ENCODE assay signal across 1 cellular context in genomic region chr17:74990581-74991105, GRCh38.
TF ChIP-seq lines count a peak whose summit lies in the region.

No MANE protein-coding gene starts in this region.

TF ChIP-seq in WTC11, 78 proteins besides CTCF, POLR2A, EP300 and RAD21:
- TF ChIP-seq ZNF671 (CRISPR knock-in tag; IDR thresholded peaks at IDR 0.05) (no peak), JAZF1 (CRISPR knock-in tag; IDR thresholded peaks at IDR 0.05) (no peak), USF1 (CRISPR knock-in tag; IDR thresholded peaks at IDR 0.05) (no peak)
